ENCODE assay signal across 10 cellular contexts in genomic region chr1:82485591-82486369, GRCh38.
DNase-seq lines count a peak whose midpoint lies in the region; TF ChIP-seq lines count a peak whose summit lies in the region.
"Had no signal": no experiment of that assay in that cellular context is flagged by ENCODE, and none has a peak within 500 bp of the region (broad histone marks: within the 10 kb centered on the region; RNA-seq: fewer than 3 reads in every experiment).

No MANE protein-coding gene starts in this region.

- TF ChIP-seq CTCF in fibroblast of mammary gland (conservative IDR thresholded peaks at IDR 0.05; ENCODE audit: control insufficient read depth, insufficient read depth, low read depth, low read length) (no peak), neural crest cell (conservative IDR thresholded peaks at IDR 0.05) (no peak), stomach (IDR thresholded peaks at IDR 0.05) (no peak), Calu3 (IDR thresholded peaks at IDR 0.05; ENCODE audit: unreplicated experiment) (no peak)

- BruUV-seq in Calu3 (replicated peaks; lab: Mats Ljungman, UMichigan), result no TSS peak

- no peaks in the 10 kb centered on the region for H3K36me3 Mint-ChIP-seq in neural crest cell (ENCODE audit: low read depth)
- no peaks in the 10 kb centered on the region for H3K36me3 Mint-ChIP-seq in Calu3 (ENCODE audit: insufficient read depth, unreplicated experiment)
- no peaks in the 10 kb centered on the region for H3K36me3 Mint-ChIP-seq in activated T-helper 2 cell treated with anti-CD3 and anti-CD28 coated beads, Interferon-gamma antibody, Interleukin-2, Interleukin-4, amounts not matched to agents 10 μg/mL and 5 μg/mL and 100 μg/mL, durations not matched to agents 14 hours and 24 hours and 36 hours (ENCODE audit: low read depth)

- peaks cover 16% of the 10 kb centered on the region for H3K4me1 Mint-ChIP-seq in neural crest cell
- H3K4me1 Mint-ChIP-seq in Calu3 (ENCODE audit: low read depth, unreplicated experiment), result no peaks in the 10 kb centered on the region
- H3K4me1 Mint-ChIP-seq in activated T-helper 2 cell treated with anti-CD3 and anti-CD28 coated beads, Interferon-gamma antibody, Interleukin-2, Interleukin-4, amounts not matched to agents 10 μg/mL and 5 μg/mL and 100 μg/mL, durations not matched to agents 14 hours and 24 hours and 36 hours (ENCODE audit: low read depth), result no peaks in the 10 kb centered on the region
- H3K4me1 Mint-ChIP-seq: activated CD4-positive, alpha-beta T cell treated with anti-CD3 and anti-CD28 coated beads, Interleukin-2, amount 10 ng/mL, durations not matched to agents 7 days and 5 days had no signal

- peaks cover 0 to 10% (median 4%) of the 10 kb centered on the region in 4 donors for H3K4me1 ChIP-seq in stomach

- H3K27me3 ChIP-seq in stomach, result no peaks in the 10 kb centered on the region

- H3K27ac Mint-ChIP-seq in neural crest cell (ENCODE audit: unreplicated experiment) (peak overlapping the region; percentile 23), Calu3 (ENCODE audit: unreplicated experiment) (no peak overlapping the region)
- no peak overlapping the region for H3K27ac Mint-ChIP-seq in activated T-helper 2 cell treated with anti-CD3 and anti-CD28 coated beads, Interferon-gamma antibody, Interleukin-2, Interleukin-4, amounts not matched to agents 10 μg/mL and 5 μg/mL and 100 μg/mL, durations not matched to agents 14 hours and 24 hours and 36 hours
- H3K27ac Mint-ChIP-seq: activated CD4-positive, alpha-beta T cell treated with anti-CD3 and anti-CD28 coated beads, Interleukin-2, amount 10 ng/mL, durations not matched to agents 7 days and 5 days had no signal

- no peak for TF ChIP-seq POLR2A in stomach (IDR thresholded peaks at IDR 0.05)

- H3K4me3 ChIP-seq in fibroblast of mammary gland (ENCODE audit: control insufficient read depth, low read depth, low read length) (no peak overlapping the region), stomach (no peak overlapping the region)

- H3K9me3 Mint-ChIP-seq in neural crest cell (no peaks in the 10 kb centered on the region), Calu3 (ENCODE audit: low read depth, unreplicated experiment) (peaks cover 4% of the 10 kb centered on the region)
- no peaks in the 10 kb centered on the region for H3K9me3 Mint-ChIP-seq in activated T-helper 2 cell treated with anti-CD3 and anti-CD28 coated beads, Interferon-gamma antibody, Interleukin-2, Interleukin-4, amounts not matched to agents 10 μg/mL and 5 μg/mL and 100 μg/mL, durations not matched to agents 14 hours and 24 hours and 36 hours
- H3K9me3 Mint-ChIP-seq: activated CD4-positive, alpha-beta T cell treated with anti-CD3 and anti-CD28 coated beads, Interleukin-2, amount 10 ng/mL, durations not matched to agents 7 days and 5 days had no signal

- H3K4me3 Mint-ChIP-seq in neural crest cell, result peak overlapping the region; percentile 6
- no peak overlapping the region for H3K4me3 Mint-ChIP-seq in Calu3 (ENCODE audit: low read depth, unreplicated experiment)
- H3K4me3 Mint-ChIP-seq in activated T-helper 2 cell treated with anti-CD3 and anti-CD28 coated beads, Interferon-gamma antibody, Interleukin-2, Interleukin-4, amounts not matched to agents 10 μg/mL and 5 μg/mL and 100 μg/mL, durations not matched to agents 14 hours and 24 hours and 36 hours (ENCODE audit: low read depth), result no peak overlapping the region
- H3K4me3 Mint-ChIP-seq: activated CD4-positive, alpha-beta T cell treated with anti-CD3 and anti-CD28 coated beads, Interleukin-2, amount 10 ng/mL, durations not matched to agents 7 days and 5 days had no signal

- no peaks in the 10 kb centered on the region for H3K36me3 ChIP-seq in stomach

- H3K27me3 Mint-ChIP-seq in neural crest cell (ENCODE audit: low read depth) (no peaks in the 10 kb centered on the region), Calu3 (ENCODE audit: unreplicated experiment) (no peaks in the 10 kb centered on the region)
- H3K27me3 Mint-ChIP-seq in activated T-helper 2 cell treated with anti-CD3 and anti-CD28 coated beads, Interferon-gamma antibody, Interleukin-2, Interleukin-4, amounts not matched to agents 10 μg/mL and 5 μg/mL and 100 μg/mL, durations not matched to agents 14 hours and 24 hours and 36 hours (ENCODE audit: low read depth), result no peaks in the 10 kb centered on the region
- H3K27me3 Mint-ChIP-seq: activated CD4-positive, alpha-beta T cell treated with anti-CD3 and anti-CD28 coated beads, Interleukin-2, amount 10 ng/mL, durations not matched to agents 7 days and 5 days had no signal

- no peaks in the 10 kb centered on the region for H3K9me3 ChIP-seq in stomach

- CTCF ChIA-PET in Calu3 (lab: Charles Lee), result no interaction called here

- H3K27ac ChIP-seq in stomach, result no peak overlapping the region

- TF ChIP-seq EP300 in stomach (IDR thresholded peaks at IDR 0.05), result no peak

- 81 to 88% (median 85%) methylated on average over 4 of the region's 4 CpGs for WGBS in stomach, 5 donors

- intact Hi-C loops in stomach (cut with DNase I; ENCODE audit: low total_unique reads) (no loop called here), Calu3 (cut with micrococcal nuclease; ENCODE audit: unreplicated experiment) (no loop called here)
- intact Hi-C loops in activated T-helper 2 cell treated with anti-CD3 and anti-CD28 coated beads, Interferon-gamma antibody, Interleukin-2, Interleukin-4, amounts not matched to agents 10 μg/mL and 5 μg/mL and 100 μg/mL, durations not matched to agents 14 hours and 24 hours and 36 hours (cut with micrococcal nuclease), result no loop called here

- DNase-seq in Daoy (ENCODE audit: low read depth) (peak; percentile 16), NCI-H345 treated with DMSO at 0.1 percent for 48 hours (lab: John Stamatoyannopoulos, UW; ENCODE audit: unreplicated experiment) (peak; percentile 19), fibroblast of mammary gland (ENCODE audit: low read depth) (peak; percentile 20), neural crest cell (ENCODE audit: low read depth, low spot score) (no peak), stomach (no peak), Calu3 (no peak), NCI-H128 (lab: John Stamatoyannopoulos, UW; ENCODE audit: unreplicated experiment) (no peak)
- no peak for DNase-seq in activated T-helper 2 cell treated with anti-CD3 and anti-CD28 coated beads, Interferon-gamma antibody, Interleukin-2, Interleukin-4, amounts not matched to agents 10 μg/mL and 5 μg/mL and 100 μg/mL, durations not matched to agents 14 hours and 24 hours and 36 hours (ENCODE audit: low spot score)
- DNase-seq: activated CD4-positive, alpha-beta T cell treated with anti-CD3 and anti-CD28 coated beads, Interleukin-2, amount 10 ng/mL, durations not matched to agents 7 days and 5 days; cortex of kidney had no signal

Comparison
In these comparisons a context has a peak if more than half of its experiments do, and no peak if none do; other contexts are left out.
1. DNase-seq: peak in Daoy (single experiment), NCI-H345 treated with DMSO at 0.1 percent for 48 hours (single experiment) and fibroblast of mammary gland (single experiment); none in neural crest cell (single experiment), stomach (single experiment), Calu3 (single experiment), activated T-helper 2 cell treated with anti-CD3 and anti-CD28 coated beads, Interferon-gamma antibody, Interleukin-2, Interleukin-4, amounts not matched to agents 10 μg/mL and 5 μg/mL and 100 μg/mL, durations not matched to agents 14 hours and 24 hours and 36 hours (single experiment) and NCI-H128 (single experiment).